Comparison of ENCODE assay signal across 13 cellular contexts in the genomic region with DNA sequence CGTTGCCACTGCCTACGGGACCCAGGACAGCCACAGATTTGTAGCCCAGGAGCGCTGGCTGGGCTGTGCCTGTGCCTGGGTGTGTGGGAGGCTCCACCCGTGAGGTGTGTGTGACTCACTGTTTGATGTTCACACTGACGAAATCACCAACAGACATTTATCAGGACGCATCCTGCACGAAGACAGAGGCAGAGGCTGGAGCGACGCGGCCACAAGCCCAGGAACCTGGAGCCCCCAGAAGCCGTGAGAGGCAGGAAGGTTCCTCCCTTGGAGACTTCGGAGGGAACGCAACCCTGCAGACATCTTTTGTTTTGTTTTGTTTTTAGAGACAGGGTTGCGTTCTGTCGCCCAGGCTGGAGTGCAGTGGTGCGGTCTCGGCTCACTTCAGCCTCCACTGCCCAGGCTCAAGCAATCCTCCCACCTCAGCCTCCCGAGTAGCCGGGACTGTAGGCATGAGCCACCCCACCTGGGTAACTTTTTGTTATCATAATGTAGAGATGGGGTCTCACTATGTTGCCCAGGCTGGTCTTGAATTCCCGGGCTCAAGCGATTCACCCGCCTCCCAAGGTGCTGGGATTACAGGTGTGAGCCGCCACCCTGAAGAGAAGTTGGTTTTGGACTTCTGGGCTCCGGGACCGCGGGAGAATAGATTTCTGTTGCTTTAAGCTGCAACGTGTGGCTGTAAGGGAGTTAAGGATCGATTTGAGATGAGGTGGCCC. TPM values are rescaled to one million over a fixed set of nuclear protein-coding genes. Genes with fewer than 3 reads are reported as not detected.
DNase-seq lines count a peak whose midpoint lies in the region; ATAC-seq, FAIRE-seq and TF ChIP-seq lines count a peak whose summit lies in the region.
"Had no signal": no experiment of that assay in that cellular context is flagged by ENCODE, and none has a peak within 500 bp of the region (broad histone marks: within the 10 kb centered on the region; RNA-seq: fewer than 3 reads in every experiment).

No MANE protein-coding gene starts in this region.

- no peaks in the 10 kb centered on the region for H3K9me3 Mint-ChIP-seq in mesothelial cell of epicardium
- no peaks in the 10 kb centered on the region for H3K9me3 Mint-ChIP-seq in natural killer cell treated with Interleukin-12 subunit alpha and Interleukin-12 subunit beta and Interleukin-15 and Interleukin-18, amount 100 ng/mL, for 72 hours
- H3K9me3 Mint-ChIP-seq: naive thymus-derived CD8-positive, alpha-beta T cell had no signal

- H3K4me3 Mint-ChIP-seq in mesothelial cell of epicardium = no peak overlapping the region
- H3K4me3 Mint-ChIP-seq in natural killer cell treated with Interleukin-12 subunit alpha and Interleukin-12 subunit beta and Interleukin-15 and Interleukin-18, amount 100 ng/mL, for 72 hours = no peak overlapping the region

- H3K27ac Mint-ChIP-seq in mesothelial cell of epicardium = peak overlapping the region; percentile 95
- H3K27ac Mint-ChIP-seq in natural killer cell treated with Interleukin-12 subunit alpha and Interleukin-12 subunit beta and Interleukin-15 and Interleukin-18, amount 100 ng/mL, for 72 hours = no peak overlapping the region

- H3K27me3 Mint-ChIP-seq in mesothelial cell of epicardium (ENCODE audit: low read depth) = no peaks in the 10 kb centered on the region
- no peaks in the 10 kb centered on the region for H3K27me3 Mint-ChIP-seq in natural killer cell treated with Interleukin-12 subunit alpha and Interleukin-12 subunit beta and Interleukin-15 and Interleukin-18, amount 100 ng/mL, for 72 hours
- H3K27me3 Mint-ChIP-seq: naive thymus-derived CD8-positive, alpha-beta T cell had no signal

- H3K4me1 Mint-ChIP-seq in mesothelial cell of epicardium = peaks cover 59% of the 10 kb centered on the region
- H3K4me1 Mint-ChIP-seq in natural killer cell treated with Interleukin-12 subunit alpha and Interleukin-12 subunit beta and Interleukin-15 and Interleukin-18, amount 100 ng/mL, for 72 hours (ENCODE audit: low read depth in 2 of 2) = peaks cover 0 to 3% of the 10 kb centered on the region in 2 donors

- no peak for ATAC-seq in GM21717 (IDR thresholded peaks at IDR 0.05; ENCODE audit: unreplicated experiment)
- no peak for ATAC-seq in natural killer cell treated with Interleukin-12 subunit alpha and Interleukin-12 subunit beta and Interleukin-15 and Interleukin-18, amount 100 ng/mL, for 72 hours
- ATAC-seq: gastrocnemius medialis; naive thymus-derived CD8-positive, alpha-beta T cell had no signal

- no peak overlapping the region for H3K4me3 ChIP-seq in kidney (ENCODE audit: low read length in 2 of 2)
- H3K4me3 ChIP-seq: gastrocnemius medialis, SK-N-MC had no signal

- peaks cover 8% of the 10 kb centered on the region for H3K36me3 Mint-ChIP-seq in mesothelial cell of epicardium
- H3K36me3 Mint-ChIP-seq in natural killer cell treated with Interleukin-12 subunit alpha and Interleukin-12 subunit beta and Interleukin-15 and Interleukin-18, amount 100 ng/mL, for 72 hours = no peaks in the 10 kb centered on the region

- peak; percentile 71 for DNase-seq in A172 (ENCODE audit: low spot score)
- peak; percentile 40 for DNase-seq in M059J (ENCODE audit: low read depth)
- peak; percentile 34 for DNase-seq in activated T-helper 9 cell treated with anti-CD3 and anti-CD28 coated beads, Interleukin-2, amount 50 U/mL, for 16 hours (ENCODE audit: low read depth)
- DNase-seq in mesothelial cell of epicardium (ENCODE audit: low spot score in 2 of 2, unreplicated experiment in 2 of 2) = no peak
- no peak for DNase-seq in cerebellar cortex (ENCODE audit: low spot score)
- DNase-seq in kidney = no peak
- DNase-seq in natural killer cell treated with Interleukin-12 subunit alpha and Interleukin-12 subunit beta and Interleukin-15 and Interleukin-18, amount 100 ng/mL, for 72 hours (ENCODE audit: low spot score) = no peak
- DNase-seq: gastrocnemius medialis; naive thymus-derived CD8-positive, alpha-beta T cell had no signal

- H3K27ac ChIP-seq in kidney (ENCODE audit: low read depth in 2 of 2, low read length in 2 of 2) = no peak overlapping the region
- H3K27ac ChIP-seq: gastrocnemius medialis, KMS-11, SK-N-MC had no signal

- intact Hi-C loops in kidney (cut with DNase I) = no loop called here

- H3K9ac ChIP-seq in kidney (ENCODE audit: low read length in 2 of 2) = no peak overlapping the region
- H3K9ac ChIP-seq: KMS-11 had no signal

- TF ChIP-seq CTCF in mesothelial cell of epicardium (IDR thresholded peaks at IDR 0.05; ENCODE audit: unreplicated experiment) (no peak), kidney (IDR thresholded peaks at IDR 0.05; ENCODE audit: borderline replicate concordance, extremely low read depth, insufficient read depth) (no peak)

- peaks cover 5 to 25% of the 10 kb centered on the region in 2 donors for H3K4me1 ChIP-seq in kidney (ENCODE audit: control insufficient read depth in 1 of 2, insufficient read depth in 1 of 2, low read depth in 1 of 2, low read length in 2 of 2)
- H3K4me1 ChIP-seq: gastrocnemius medialis had no signal

- no peaks in the 10 kb centered on the region for H3K36me3 ChIP-seq in kidney (ENCODE audit: control insufficient read depth in 1 of 2, insufficient read depth in 2 of 2, low read length in 2 of 2)
- H3K36me3 ChIP-seq: gastrocnemius medialis had no signal

- FAIRE-seq in kidney (lab: Jason Lieb, UNC) = no peak

- no peaks in the 10 kb centered on the region for H3K9me3 ChIP-seq in kidney (ENCODE audit: control insufficient read depth in 1 of 2, low read length in 2 of 2)
- H3K9me3 ChIP-seq: gastrocnemius medialis had no signal

RNA-seq across cellular contexts. Expression of gene WDR18, which starts 25.0 kb away (rescaled TPM):
- total RNA-seq in A172 (2014; rRNA removed; shearing (Covaris generic)) = 41.8 and 42.6 TPM in 2 replicates
- total RNA-seq in M059J (2014; rRNA removed; shearing (Covaris generic)) = 48.9 and 70.4 TPM in 2 replicates
- total RNA-seq in mesothelial cell of epicardium (59.3 to 65.2 TPM (median 59.4 TPM) in 3 replicates), kidney (40.3 TPM)
- 77.2 TPM for polyA plus RNA-seq in kidney (ENCODE audit: insufficient read depth, low read depth, low replicate concordance)
- 100 to 1,000 TPM in 1 of 2 donors, 10 to 100 TPM in 1; 57.8 to 106 TPM for total RNA-seq in natural killer cell treated with Interleukin-12 subunit alpha and Interleukin-12 subunit beta and Interleukin-15 and Interleukin-18, amount 100 ng/mL, for 72 hours

RNA-seq across cellular contexts. Expression of gene ARID3A, which starts 33.3 kb away (rescaled TPM):
- total RNA-seq in A172 (2014; rRNA removed; shearing (Covaris generic)) = 2.4 and 4.4 TPM in 2 replicates
- 0.71 and 3.7 TPM in 2 replicates for total RNA-seq in M059J (2014; rRNA removed; shearing (Covaris generic))
- total RNA-seq in mesothelial cell of epicardium = 65.9 to 72.4 TPM (median 70.6 TPM) in 3 replicates
- 16.9 TPM for total RNA-seq in kidney
- polyA plus RNA-seq in kidney (ENCODE audit: insufficient read depth, low read depth, low replicate concordance) = 5.6 TPM
- total RNA-seq in natural killer cell treated with Interleukin-12 subunit alpha and Interleukin-12 subunit beta and Interleukin-15 and Interleukin-18, amount 100 ng/mL, for 72 hours = 10 to 100 TPM; 42.8 to 46.1 TPM

RNA-seq across cellular contexts. Expression of gene GRIN3B, which starts 41.1 kb away (rescaled TPM):
- total RNA-seq in A172 (2014; rRNA removed; shearing (Covaris generic)) = 0.38 TPM in 1 of 2 replicates, not detected in the other
- total RNA-seq in M059J (2014; rRNA removed; shearing (Covaris generic)) = not detected in 2 replicates
- total RNA-seq in mesothelial cell of epicardium (0.29 to 0.36 TPM (median 0.34 TPM) in 3 replicates), kidney (0.44 TPM)
- polyA plus RNA-seq in kidney (ENCODE audit: insufficient read depth, low read depth, low replicate concordance) = 0.15 TPM
- not detected for total RNA-seq in natural killer cell treated with Interleukin-12 subunit alpha and Interleukin-12 subunit beta and Interleukin-15 and Interleukin-18, amount 100 ng/mL, for 72 hours
- total RNA-seq: gastrocnemius medialis; naive thymus-derived CD8-positive, alpha-beta T cell had no signal
- polyA plus RNA-seq: naive thymus-derived CD8-positive, alpha-beta T cell had no signal

RNA-seq across cellular contexts. Expression of gene KISS1R, which starts 42.0 kb away (rescaled TPM):
- not detected in 2 replicates for total RNA-seq in A172 (2014; rRNA removed; shearing (Covaris generic))
- total RNA-seq in M059J (2014; rRNA removed; shearing (Covaris generic)) = not detected in 2 replicates
- total RNA-seq in mesothelial cell of epicardium = 1.0 to 1.5 TPM (median 1.1 TPM) in 3 replicates
- total RNA-seq in kidney = 0.69 TPM
- polyA plus RNA-seq in kidney (ENCODE audit: insufficient read depth, low read depth, low replicate concordance) = not detected
- 1 to 10 TPM in 1 of 2 donors, not detected in 1; 1.1 TPM for total RNA-seq in natural killer cell treated with Interleukin-12 subunit alpha and Interleukin-12 subunit beta and Interleukin-15 and Interleukin-18, amount 100 ng/mL, for 72 hours
- total RNA-seq: gastrocnemius medialis had no signal
- polyA plus RNA-seq: BJ had no signal

RNA-seq across cellular contexts. Expression of gene R3HDM4, which starts 46.1 kb away (rescaled TPM):
- 23.0 and 29.7 TPM in 2 replicates for total RNA-seq in A172 (2014; rRNA removed; shearing (Covaris generic))
- 30.4 and 37.0 TPM in 2 replicates for total RNA-seq in M059J (2014; rRNA removed; shearing (Covaris generic))
- total RNA-seq in mesothelial cell of epicardium (47.4 to 50.5 TPM (median 49.5 TPM) in 3 replicates), kidney (71.4 TPM)
- 47.4 TPM for polyA plus RNA-seq in kidney (ENCODE audit: insufficient read depth, low read depth, low replicate concordance)
- 10 to 100 TPM; 48.4 to 68.3 TPM for total RNA-seq in natural killer cell treated with Interleukin-12 subunit alpha and Interleukin-12 subunit beta and Interleukin-15 and Interleukin-18, amount 100 ng/mL, for 72 hours

Comparison
In these comparisons a context has a peak if more than half of its experiments do, and no peak if none do; other contexts are left out.
1. DNase-seq: peak in A172 (single experiment), M059J (single experiment) and activated T-helper 9 cell treated with anti-CD3 and anti-CD28 coated beads, Interleukin-2, amount 50 U/mL, for 16 hours (single experiment); none in mesothelial cell of epicardium (0 of 2), cerebellar cortex (single experiment), kidney (single experiment) and natural killer cell treated with Interleukin-12 subunit alpha and Interleukin-12 subunit beta and Interleukin-15 and Interleukin-18, amount 100 ng/mL, for 72 hours (single experiment).